Comparison of ENCODE assay signal across 13 cellular contexts in the genomic region with DNA sequence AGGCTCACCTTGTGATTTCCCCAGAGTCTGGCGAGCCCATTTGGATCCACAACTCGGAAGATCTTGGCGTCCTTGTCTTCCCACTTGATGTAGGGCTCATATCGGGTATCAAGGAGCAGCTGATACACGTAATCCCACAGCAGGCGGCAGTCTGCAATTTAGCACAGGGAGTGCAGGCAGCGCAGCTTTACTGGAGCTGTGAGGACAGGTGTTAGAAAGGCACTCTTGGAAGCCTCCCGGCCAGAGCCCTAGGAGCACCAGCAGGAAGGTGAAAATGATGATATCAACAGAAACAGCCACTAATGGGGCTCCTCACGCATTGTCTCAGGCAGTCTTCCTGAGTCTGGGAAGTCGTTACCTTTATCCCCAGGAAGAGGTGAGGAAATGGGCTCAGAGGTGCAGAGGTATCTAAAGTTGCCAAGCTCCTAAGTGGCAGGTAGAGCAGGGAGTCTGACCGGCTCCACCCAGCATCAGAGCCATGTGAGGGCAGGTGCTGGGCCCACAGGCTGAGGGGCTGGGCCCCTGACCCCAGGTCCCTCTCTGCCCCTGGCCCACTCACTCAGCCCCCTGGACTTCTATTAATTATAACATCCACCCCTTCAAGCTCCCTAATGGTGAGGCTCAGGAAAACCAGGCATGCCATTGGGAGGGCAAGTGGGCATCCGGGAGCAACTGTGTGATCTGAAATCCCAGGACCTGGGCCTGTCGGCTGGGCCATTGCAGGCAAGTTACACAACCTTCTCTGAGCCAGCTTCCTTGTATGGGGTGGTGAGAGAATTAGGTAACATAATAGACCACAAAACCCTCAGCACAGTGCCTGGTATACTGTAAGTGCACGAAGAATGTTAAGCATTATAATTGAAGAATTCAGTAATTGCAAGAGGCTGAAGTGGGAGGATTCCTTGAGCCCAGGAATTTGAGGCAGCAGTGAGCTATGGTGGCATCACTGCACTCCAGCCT. TPM values are rescaled to one million over a fixed set of nuclear protein-coding genes. Genes with fewer than 3 reads are reported as not detected.
A peak's percentile ranks its signal among the peaks of the same experiment; 100 is the strongest.
DNase-seq lines count a peak whose midpoint lies in the region; ATAC-seq and TF ChIP-seq lines count a peak whose summit lies in the region.
"Had no signal": no experiment of that assay in that cellular context is flagged by ENCODE, and none has a peak within 500 bp of the region (broad histone marks: within the 10 kb centered on the region; RNA-seq: fewer than 3 reads in every experiment).

No MANE protein-coding gene starts in this region.

- H3K27me3 Mint-ChIP-seq in stimulated activated naive CD8-positive, alpha-beta T cell treated with anti-CD3 and anti-CD28 coated beads, Interleukin-15, amount 100 ng/mL, for 72 hours = no peaks in the 10 kb centered on the region

- ATAC-seq in stimulated activated naive CD8-positive, alpha-beta T cell treated with anti-CD3 and anti-CD28 coated beads, Interleukin-15, amount 100 ng/mL, for 72 hours = no peak
- no peak for ATAC-seq in HG03571 (IDR thresholded peaks at IDR 0.05; ENCODE audit: unreplicated experiment)
- ATAC-seq: activated CD8-positive, alpha-beta T cell treated with anti-CD3 and anti-CD28 coated beads, Interleukin-2, amount 10 ng/mL, durations not matched to agents 7 days and 5 days had no signal

- no peak for TF ChIP-seq EP300 in transverse colon (IDR thresholded peaks at IDR 0.05; ENCODE audit: low read depth)

- no peaks in the 10 kb centered on the region for H3K27me3 ChIP-seq in transverse colon

- no peaks in the 10 kb centered on the region for H3K9me3 ChIP-seq in transverse colon

- no peak overlapping the region for H3K4me3 ChIP-seq in transverse colon

- TF ChIP-seq POLR2A in transverse colon (IDR thresholded peaks at IDR 0.05) = no peak

- DNase-seq in AML-193 (lab: John Stamatoyannopoulos, UW) (peak; percentile 99), MV-4-11 (lab: John Stamatoyannopoulos, UW) (peak; percentile 92), SIG-M5 (lab: John Stamatoyannopoulos, UW) (peak; percentile 86), islet precursor cell (peak; percentile 89), transverse colon (no peak), T1000 (lab: John Stamatoyannopoulos, UW) (no peak)
- no peak for DNase-seq in stimulated activated naive CD8-positive, alpha-beta T cell treated with anti-CD3 and anti-CD28 coated beads, Interleukin-15, amount 100 ng/mL, for 72 hours
- DNase-seq: activated CD8-positive, alpha-beta T cell treated with anti-CD3 and anti-CD28 coated beads, Interleukin-2, amount 10 ng/mL, durations not matched to agents 7 days and 5 days; effector CD4-positive, alpha-beta T cell; H9; naive B cell; NCI-H446 had no signal

- in situ Hi-C loops in transverse colon (cut with MboI; ENCODE audit: low pct_ligation_motif_present in 1 of 4, low pct_unique_long_range_greater_than_20kb in 1 of 4, low sequenced_read_pairs in 3 of 4) = loop anchor here in 3 of 4 donors (10.0 to 25.0 kb wide), 3 partner anchors 64 to 357 kb away; a partner anchor contains a TSS

- no peaks in the 10 kb centered on the region for H3K36me3 ChIP-seq in transverse colon

- peaks cover 7% of the 10 kb centered on the region for H3K4me1 Mint-ChIP-seq in stimulated activated naive CD8-positive, alpha-beta T cell treated with anti-CD3 and anti-CD28 coated beads, Interleukin-15, amount 100 ng/mL, for 72 hours

- no peaks in the 10 kb centered on the region for H3K9me3 Mint-ChIP-seq in stimulated activated naive CD8-positive, alpha-beta T cell treated with anti-CD3 and anti-CD28 coated beads, Interleukin-15, amount 100 ng/mL, for 72 hours
- H3K9me3 Mint-ChIP-seq: naive B cell had no signal

- no peak overlapping the region for H3K4me3 Mint-ChIP-seq in stimulated activated naive CD8-positive, alpha-beta T cell treated with anti-CD3 and anti-CD28 coated beads, Interleukin-15, amount 100 ng/mL, for 72 hours
- H3K4me3 Mint-ChIP-seq: activated CD8-positive, alpha-beta T cell treated with anti-CD3 and anti-CD28 coated beads, Interleukin-2, amount 10 ng/mL, durations not matched to agents 7 days and 5 days; H9 had no signal

- peak overlapping the region in 1 of 2 donors; percentile 73 for H3K27ac Mint-ChIP-seq in stimulated activated naive CD8-positive, alpha-beta T cell treated with anti-CD3 and anti-CD28 coated beads, Interleukin-15, amount 100 ng/mL, for 72 hours
- H3K27ac Mint-ChIP-seq: activated CD8-positive, alpha-beta T cell treated with anti-CD3 and anti-CD28 coated beads, Interleukin-2, amount 10 ng/mL, durations not matched to agents 7 days and 5 days had no signal

- H3K4me1 ChIP-seq in transverse colon = no peaks in the 10 kb centered on the region

- 88% methylated on average over 14 of the region's 14 CpGs; no CpG with 5 or more reads in 1 of the 2 donors for WGBS in transverse colon (ENCODE audit: low coverage in 1 of 2), 2 donors

- H3K27ac ChIP-seq in transverse colon = no peak overlapping the region

- TF ChIP-seq CTCF in transverse colon (IDR thresholded peaks at IDR 0.05) = no peak

- intact Hi-C loops in transverse colon (cut with DNase I; ENCODE audit: low total_unique reads) = no loop called here

RNA-seq across cellular contexts. Expression of a gene that starts 18.3 kb away (rescaled TPM):
- total RNA-seq in transverse colon = 1 to 10 TPM; 1.3 to 4.2 (median 3.0) TPM

RNA-seq across cellular contexts. Expression of a gene that starts 32.5 kb away (rescaled TPM):
- total RNA-seq in transverse colon = 10 to 100 TPM in 3 of 4 donors, 1 to 10 TPM in 1; 6.0 to 23.6 (median 14.1) TPM
- total RNA-seq: activated CD8-positive, alpha-beta T cell treated with anti-CD3 and anti-CD28 coated beads, Interleukin-2, amount 10 ng/mL, durations not matched to agents 7 days and 5 days; H9 had no signal

Comparison
In these comparisons a context has a peak if more than half of its experiments do, and no peak if none do; other contexts are left out.
1. DNase-seq: peak in AML-193 (2 of 2), MV-4-11 (single experiment), SIG-M5 (single experiment) and islet precursor cell (single experiment); none in stimulated activated naive CD8-positive, alpha-beta T cell treated with anti-CD3 and anti-CD28 coated beads, Interleukin-15, amount 100 ng/mL, for 72 hours (0 of 2), transverse colon (single experiment) and T1000 (single experiment).